ENCODE assay signal across 21 cellular contexts in genomic region chrX:149908308-149908707, GRCh38.
DNase-seq lines count a peak whose midpoint lies in the region; ATAC-seq and TF ChIP-seq lines count a peak whose summit lies in the region.
"Had no signal": no experiment of that assay in that cellular context is flagged by ENCODE, and none has a peak within 500 bp of the region (broad histone marks: within the 10 kb centered on the region; RNA-seq: fewer than 3 reads in every experiment).

No MANE protein-coding gene starts in this region.

- in situ Hi-C loops in brain microvascular endothelial cell (cut with HindIII; ENCODE audit: low pct_ligation_motif_present, low sequenced_read_pairs) = no loop called here

- ATAC-seq in GM18508 (IDR thresholded peaks at IDR 0.05; ENCODE audit: insufficient read depth, unreplicated experiment) (peak; percentile 55), GM19468 (IDR thresholded peaks at IDR 0.05; ENCODE audit: extremely low read depth, unreplicated experiment) (peak; percentile 47), HG02798 (IDR thresholded peaks at IDR 0.05; ENCODE audit: poor library complexity, unreplicated experiment) (peak; percentile 62), HG03457 (IDR thresholded peaks at IDR 0.05; ENCODE audit: unreplicated experiment) (peak; percentile 58)
- ATAC-seq: activated CD4-positive, alpha-beta T cell treated with anti-CD3 and anti-CD28 coated beads for 36 hours; stimulated activated naive CD8-positive, alpha-beta T cell treated with anti-CD3 and anti-CD28 coated beads, Interleukin-15, Interleukin-2, amounts not matched to agents 100 U/mL and 50 U/mL, for 24 hours had no signal

- H3K27me3 ChIP-seq in brain microvascular endothelial cell (replicated peaks) = no peaks in the 10 kb centered on the region
- no peaks in the 10 kb centered on the region for H3K27me3 ChIP-seq in tibial artery
- H3K27me3 ChIP-seq: breast epithelium, esophagus squamous epithelium, spleen had no signal

- H3K36me3 ChIP-seq in brain microvascular endothelial cell (replicated peaks) (no peaks in the 10 kb centered on the region), tibial artery (no peaks in the 10 kb centered on the region)
- H3K36me3 ChIP-seq: breast epithelium, esophagus squamous epithelium, prostate gland, spleen had no signal

- peaks cover 0 to 4% (median 0%) of the 10 kb centered on the region in 3 donors for H3K9me3 ChIP-seq in tibial artery
- H3K9me3 ChIP-seq: esophagus squamous epithelium, prostate gland had no signal

- intact Hi-C loops in tibial artery (cut with DNase I; ENCODE audit: low total_unique reads) = no loop called here

- no peak overlapping the region for H3K27ac ChIP-seq in brain microvascular endothelial cell
- no peak overlapping the region for H3K27ac ChIP-seq in tibial artery
- H3K27ac ChIP-seq: breast epithelium, dorsolateral prefrontal cortex, esophagus squamous epithelium, prostate gland, spleen had no signal

- TF ChIP-seq CTCF in brain microvascular endothelial cell (IDR thresholded peaks at IDR 0.05; ENCODE audit: low read depth, low read length, missing control alignments) (no peak), tibial artery (IDR thresholded peaks at IDR 0.05) (no peak)

- DNase-seq in GDM1 (lab: John Stamatoyannopoulos, UW) (no peak), brain microvascular endothelial cell (no peak), NCI-H2029 treated with DMSO at 0.1 percent for 48 hours (lab: John Stamatoyannopoulos, UW) (no peak), tibial artery (no peak)
- DNase-seq: activated CD4-positive, alpha-beta T cell treated with anti-CD3 and anti-CD28 coated beads for 36 hours; CD4-positive, alpha-beta T cell; dorsolateral prefrontal cortex; esophagus squamous epithelium; head of caudate nucleus; naive B cell; NCI-H1694 treated with DMSO at 0.1 percent for 48 hours; spleen; stimulated activated naive CD8-positive, alpha-beta T cell treated with anti-CD3 and anti-CD28 coated beads, Interleukin-15, Interleukin-2, amounts not matched to agents 100 U/mL and 50 U/mL, for 24 hours; T1000 had no signal

- no peaks in the 10 kb centered on the region for H3K4me1 ChIP-seq in tibial artery
- H3K4me1 ChIP-seq: breast epithelium, esophagus squamous epithelium, prostate gland, spleen had no signal

- H3K4me3 ChIP-seq in brain microvascular endothelial cell (ENCODE audit: low read depth, low read length) (no peak overlapping the region), tibial artery (no peak overlapping the region)
- H3K4me3 ChIP-seq: breast epithelium, dorsolateral prefrontal cortex, esophagus squamous epithelium, lung, prostate gland, spleen had no signal
